In genomic region chr11:66178183-66178582, GRCh38 we compare ENCODE assay signal across 8 cellular contexts.
"Had no signal": no experiment of that assay in that cellular context is flagged by ENCODE, and none has a peak within 500 bp of the region (broad histone marks: within the 10 kb centered on the region; RNA-seq: fewer than 3 reads in every experiment).

No MANE protein-coding gene starts in this region.

- H3K36me3 ChIP-seq: HAP-1 had no signal

- H2AFZ ChIP-seq: GM23248 had no signal

- ATAC-seq: HCT116 had no signal

- H3K4me2 ChIP-seq: KMS-11 had no signal

- H3K4me3 ChIP-seq: GM23248, HAP-1 had no signal

- DNase-seq: GM23248, GOT3, H7, IMR-90, KBM-7 had no signal

- H3K9me3 ChIP-seq: HAP-1 had no signal

- H3K27ac ChIP-seq: GM23248, KMS-11 had no signal

- H3K9ac ChIP-seq: GM23248, KMS-11 had no signal
